ENCODE assay signal across 23 cellular contexts in genomic region chr12:44053550-44054243, GRCh38.
A peak's percentile ranks its signal among the peaks of the same experiment; 100 is the strongest.
DNase-seq lines count a peak whose midpoint lies in the region; ATAC-seq and TF ChIP-seq lines count a peak whose summit lies in the region.
"Had no signal": no experiment of that assay in that cellular context is flagged by ENCODE, and none has a peak within 500 bp of the region (broad histone marks: within the 10 kb centered on the region; RNA-seq: fewer than 3 reads in every experiment).

No MANE protein-coding gene starts in this region.

- H3K4me3 Mint-ChIP-seq in endodermal cell = no peak overlapping the region
- H3K4me3 Mint-ChIP-seq: activated naive CD4-positive, alpha-beta T cell treated with anti-CD3 and anti-CD28 coated beads, Interleukin-2, amount 10 ng/mL, durations not matched to agents 7 days and 5 days; H9; naive thymus-derived CD4-positive, alpha-beta T cell had no signal

- H3K4me3 ChIP-seq in mammary epithelial cell (replicated peaks in 1 of 3; ENCODE audit: insufficient read depth in 1 of 3, low read depth in 2 of 3, low read length in 3 of 3) (no peak overlapping the region), endodermal cell (ENCODE audit: low read length) (no peak overlapping the region)
- H3K4me3 ChIP-seq: prostate gland, SJCRH30, upper lobe of left lung had no signal

- H3K4me1 Mint-ChIP-seq in endodermal cell = no peaks in the 10 kb centered on the region
- H3K4me1 Mint-ChIP-seq: activated naive CD4-positive, alpha-beta T cell treated with anti-CD3 and anti-CD28 coated beads, Interleukin-2, amount 10 ng/mL, durations not matched to agents 7 days and 5 days; H9 had no signal

- H3K36me3 ChIP-seq in mammary epithelial cell (ENCODE audit: insufficient read depth, low read length) = no peaks in the 10 kb centered on the region
- H3K36me3 ChIP-seq in endodermal cell (ENCODE audit: control insufficient read depth, insufficient read depth, low read length) = no peaks in the 10 kb centered on the region
- H3K36me3 ChIP-seq: prostate gland, SJCRH30, upper lobe of left lung had no signal

- H3K9ac ChIP-seq in mammary epithelial cell (ENCODE audit: insufficient read depth, low read length) (no peak overlapping the region), endodermal cell (ENCODE audit: extremely low read depth, low read length, poor library complexity, severe bottlenecking) (no peak overlapping the region)

- H4K20me1 ChIP-seq in mammary epithelial cell (ENCODE audit: insufficient read depth, low read length) = no peaks in the 10 kb centered on the region

- CTCF ChIA-PET in mammary epithelial cell (lab: Charles Lee; ENCODE audit: low non-redundant PET) = no interaction called here

- peak overlapping the region; percentile 41 for H3K4me2 ChIP-seq in mammary epithelial cell (ENCODE audit: insufficient read depth, low read depth, low read length)

- H3K27ac ChIP-seq in mammary epithelial cell (ENCODE audit: insufficient read depth, low read depth, low read length) (no peak overlapping the region), endodermal cell (ENCODE audit: low read depth, low read length) (no peak overlapping the region)
- H3K27ac ChIP-seq: foreskin keratinocyte, prostate gland, SJCRH30, upper lobe of left lung had no signal

- H3K9me3 ChIP-seq in mammary epithelial cell (replicated peaks; ENCODE audit: insufficient read depth, low read length) (no peaks in the 10 kb centered on the region), endodermal cell (ENCODE audit: control insufficient read depth, low read length) (no peaks in the 10 kb centered on the region)
- H3K9me3 ChIP-seq: prostate gland, SJCRH30, upper lobe of left lung had no signal

- H3K27me3 Mint-ChIP-seq in endodermal cell (ENCODE audit: insufficient read depth) = no peaks in the 10 kb centered on the region
- H3K27me3 Mint-ChIP-seq: activated naive CD4-positive, alpha-beta T cell treated with anti-CD3 and anti-CD28 coated beads, Interleukin-2, amount 10 ng/mL, durations not matched to agents 7 days and 5 days; naive thymus-derived CD4-positive, alpha-beta T cell had no signal

- no peaks in the 10 kb centered on the region for H3K36me3 Mint-ChIP-seq in endodermal cell (ENCODE audit: low read depth)
- H3K36me3 Mint-ChIP-seq: activated naive CD4-positive, alpha-beta T cell treated with anti-CD3 and anti-CD28 coated beads, Interleukin-2, amount 10 ng/mL, durations not matched to agents 7 days and 5 days; naive thymus-derived CD4-positive, alpha-beta T cell had no signal

- H3K27ac Mint-ChIP-seq in endodermal cell = no peak overlapping the region
- H3K27ac Mint-ChIP-seq: activated naive CD4-positive, alpha-beta T cell treated with anti-CD3 and anti-CD28 coated beads, Interleukin-2, amount 10 ng/mL, durations not matched to agents 7 days and 5 days; H9; naive thymus-derived CD4-positive, alpha-beta T cell had no signal

- H3K27me3 ChIP-seq in mammary epithelial cell (ENCODE audit: insufficient read depth, low read length) (no peaks in the 10 kb centered on the region), endodermal cell (ENCODE audit: control insufficient read depth, insufficient read depth, low read length, poor library complexity, severe bottlenecking) (no peaks in the 10 kb centered on the region)
- H3K27me3 ChIP-seq: foreskin keratinocyte, SJCRH30, upper lobe of left lung had no signal

- H3K9me3 Mint-ChIP-seq in endodermal cell = no peaks in the 10 kb centered on the region
- H3K9me3 Mint-ChIP-seq: activated naive CD4-positive, alpha-beta T cell treated with anti-CD3 and anti-CD28 coated beads, Interleukin-2, amount 10 ng/mL, durations not matched to agents 7 days and 5 days; H9; naive thymus-derived CD4-positive, alpha-beta T cell had no signal

- no peaks in the 10 kb centered on the region for H3K79me2 ChIP-seq in mammary epithelial cell (ENCODE audit: insufficient read depth, low read length)

- in situ Hi-C loops in mammary epithelial cell (cut with MboI; ENCODE audit: low sequenced_read_pairs in 2 of 2) = no loop called here

- intact Hi-C loops in mammary epithelial cell (cut with micrococcal nuclease) = no loop called here

- dilution Hi-C loops in mammary epithelial cell (cut with HindIII; ENCODE audit: low sequenced_read_pairs) = no loop called here

- no peak overlapping the region for H2AFZ ChIP-seq in mammary epithelial cell (ENCODE audit: low read depth, low read length)

- TF ChIP-seq CTCF in mammary epithelial cell (conservative IDR thresholded peaks at IDR 0.05 in 1 of 2, IDR thresholded peaks at IDR 0.05 in 1 of 2; ENCODE audit: extremely low read depth in 1 of 2, insufficient read depth in 1 of 2, low read depth in 1 of 2, low read length in 2 of 2) = no peak
- no peak for TF ChIP-seq CTCF in endodermal cell (conservative IDR thresholded peaks at IDR 0.05)

- peak; percentile 8 for DNase-seq in A172 (ENCODE audit: low spot score)
- peak; percentile 52 for DNase-seq in HS-27A (ENCODE audit: low read depth)
- DNase-seq in mammary epithelial cell = peak; percentile 38
- DNase-seq in iris pigment epithelial cell (ENCODE audit: low read depth) = peak; percentile 8
- DNase-seq in NCI-H2081 treated with DMSO at 0.1 percent for 48 hours (lab: John Stamatoyannopoulos, UW) = no peak
- no peak for DNase-seq in endodermal cell
- DNase-seq in SK-N-DZ (ENCODE audit: low spot score) = no peak
- DNase-seq: activated CD4-positive, alpha-beta T cell treated with anti-CD3 and anti-CD28 coated beads for 48 hours; activated naive CD4-positive, alpha-beta T cell treated with anti-CD3 and anti-CD28 coated beads, Interleukin-2, amount 10 ng/mL, durations not matched to agents 7 days and 5 days; central memory CD4-positive, alpha-beta T cell; COR-L47; effector memory CD4-positive, alpha-beta T cell; H9; naive thymus-derived CD4-positive, alpha-beta T cell; NCI-H2029; NCI-H510A treated with DMSO at 0.1 percent for 48 hours; SJCRH30; stimulated activated CD4-positive, alpha-beta T cell treated with anti-CD3 and anti-CD28 coated beads, Interleukin-15, amount 100 ng/mL, for 24 hours; stimulated activated naive CD4-positive, alpha-beta T cell treated with Interleukin-2 at 50 U/mL for 16 hours; upper lobe of left lung had no signal

- 18% methylated on average over 4 of the region's 4 CpGs for whole genome bisulfite sequencing in mammary epithelial cell (ENCODE audit: low coverage, missing lambda C conversion rate)
- WGBS in endodermal cell (ENCODE audit: insufficient coverage in 1 of 2, insufficient read length in 1 of 2), 2 experiments = 89 to 100% methylated on average over 3 of the region's 4 CpGs

- ATAC-seq in GM19452 (IDR thresholded peaks at IDR 0.05; ENCODE audit: unreplicated experiment) = no peak
- ATAC-seq: foreskin keratinocyte; naive thymus-derived CD4-positive, alpha-beta T cell had no signal

- peaks cover 14% of the 10 kb centered on the region for H3K4me1 ChIP-seq in mammary epithelial cell (ENCODE audit: insufficient read depth, low read length)
- no peaks in the 10 kb centered on the region for H3K4me1 ChIP-seq in endodermal cell (ENCODE audit: control insufficient read depth, insufficient read depth, low read length)
- H3K4me1 ChIP-seq: foreskin keratinocyte, prostate gland, SJCRH30 had no signal

- no TSS peak for BruUV-seq in mammary epithelial cell (replicated peaks; lab: Mats Ljungman, UMichigan)

Comparison
In these comparisons a context has a peak if more than half of its experiments do, and no peak if none do; other contexts are left out.
1. DNase-seq: peak in A172 (single experiment), HS-27A (single experiment), mammary epithelial cell (single experiment) and iris pigment epithelial cell (single experiment); none in NCI-H2081 treated with DMSO at 0.1 percent for 48 hours (single experiment), endodermal cell (single experiment) and SK-N-DZ (single experiment).